Comparison of ENCODE assay signal across 11 cellular contexts in the genomic region with DNA sequence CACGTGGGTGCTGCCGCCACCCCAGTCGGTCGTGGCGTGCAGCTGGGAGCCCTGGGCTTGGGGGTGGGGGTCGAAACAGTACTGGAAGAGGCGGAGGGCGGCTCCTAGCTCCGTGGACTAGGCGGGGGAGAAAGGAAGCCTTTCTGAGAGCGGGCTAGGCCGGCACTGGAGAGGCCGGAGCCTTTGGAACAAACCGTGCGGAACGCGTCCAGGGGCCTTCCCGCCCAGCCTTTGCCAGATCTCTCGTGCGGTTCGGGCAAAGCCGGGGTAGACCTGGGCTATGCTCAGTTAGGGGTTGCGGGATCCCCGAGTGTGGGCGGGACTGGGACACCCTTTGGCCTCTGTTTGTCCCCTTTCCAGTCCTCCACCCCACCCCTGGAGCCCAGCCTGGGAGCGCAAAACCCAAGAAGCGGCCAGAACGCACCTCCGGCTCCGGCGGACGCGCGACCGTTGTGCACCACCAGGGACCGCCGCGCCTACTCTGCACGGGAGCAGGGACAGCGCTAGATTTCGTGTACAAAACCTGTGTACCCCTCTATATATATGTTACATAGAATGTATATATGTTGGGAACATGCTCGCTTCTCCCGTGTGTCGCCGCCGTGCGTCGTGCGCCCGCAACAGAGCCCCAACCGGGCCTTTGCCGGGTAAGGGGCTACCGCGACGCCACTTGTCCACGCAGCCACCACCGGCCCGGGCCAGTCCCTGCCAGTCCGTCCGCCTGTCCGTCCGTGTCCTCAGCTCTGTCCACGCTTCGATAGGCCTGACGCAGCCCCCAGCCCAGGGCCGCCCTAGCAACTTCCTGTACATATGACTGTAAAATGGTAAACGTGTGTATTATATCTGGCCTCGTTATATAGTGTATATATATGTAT. TPM values are rescaled to one million over a fixed set of nuclear protein-coding genes. Genes with fewer than 3 reads are reported as not detected.
DNase-seq lines count a peak whose midpoint lies in the region; ATAC-seq and TF ChIP-seq lines count a peak whose summit lies in the region.
"Had no signal": no experiment of that assay in that cellular context is flagged by ENCODE, and none has a peak within 500 bp of the region (broad histone marks: within the 10 kb centered on the region; RNA-seq: fewer than 3 reads in every experiment).

No MANE protein-coding gene starts in this region.

- POLR2A ChIA-PET in HEK293 (lab: Yijun Ruan, JAX): interaction anchor here (0.8 to 2.6 kb wide), 5 partner anchors 26 to 162 kb away, joined by 3 to 9 read pairs (median 5); partner anchors contain the start of genes DRC3, SREBF1 and TOM1L2

- intact Hi-C loops in mammary epithelial cell (cut with micrococcal nuclease) (no loop called here), spleen (cut with DNase I; ENCODE audit: low total_unique reads) (loop anchor here (10.0 kb wide), 1 partner anchor 104 kb away; no protein-coding TSS in a partner anchor)

- DNase-seq in mammary epithelial cell: no peak
- DNase-seq in spleen: no peak
- no peak for DNase-seq in hippocampal formation (lab: John Stamatoyannopoulos, UW)
- DNase-seq: colonic mucosa, naive B cell, NCI-H226 had no signal

- H3K4me1 ChIP-seq in HEK293 (ENCODE audit: control insufficient read depth, insufficient read depth, low read length) (peaks cover 6% of the 10 kb centered on the region), mammary epithelial cell (ENCODE audit: insufficient read depth, low read length) (peaks cover 17% of the 10 kb centered on the region), iPS-18a (ENCODE audit: control insufficient read depth, low read depth, low read length) (peaks cover 11% of the 10 kb centered on the region), spleen (peaks cover 9 to 64% (median 20%) of the 10 kb centered on the region in 6 donors)
- H3K4me1 ChIP-seq: colonic mucosa had no signal

- H3K9ac ChIP-seq in mammary epithelial cell (ENCODE audit: insufficient read depth, low read length) (no peak overlapping the region), iPS-18a (ENCODE audit: low read length) (peak overlapping the region; percentile 54)

- H3K79me2 ChIP-seq in mammary epithelial cell (ENCODE audit: insufficient read depth, low read length): peaks cover 2% of the 10 kb centered on the region

- TF ChIP-seq CTCF in HEK293 (tag by site-specific recombination; IDR thresholded peaks at IDR 0.05) (no peak; the same call in 1 of the 2 replicates), mammary epithelial cell (conservative IDR thresholded peaks at IDR 0.05 in 1 of 2, IDR thresholded peaks at IDR 0.05 in 1 of 2; ENCODE audit: extremely low read depth in 1 of 2, insufficient read depth in 1 of 2, low read depth in 1 of 2, low read length in 2 of 2) (no peak), spleen (IDR thresholded peaks at IDR 0.05 in 8 of 11, conservative IDR thresholded peaks at IDR 0.05 in 3 of 11) (no peak)

- H3K27me3 ChIP-seq in mammary epithelial cell (ENCODE audit: insufficient read depth, low read length) (no peaks in the 10 kb centered on the region), iPS-18a (ENCODE audit: control insufficient read depth, insufficient read depth, low read length) (peaks cover 19% of the 10 kb centered on the region), spleen (replicated peaks in 1 of 7) (no peaks in the 10 kb centered on the region)
- H3K27me3 ChIP-seq: colonic mucosa had no signal

- H3K27ac ChIP-seq in HEK293 (ENCODE audit: extremely low read depth, low read depth, low read length) (no peak overlapping the region; the same call in 1 of the 2 replicates), mammary epithelial cell (ENCODE audit: insufficient read depth, low read depth, low read length) (no peak overlapping the region), iPS-18a (ENCODE audit: low read length) (no peak overlapping the region), spleen (peak overlapping the region in 6 of 8 donors; percentile 5 to 67 (median 50))
- H3K27ac ChIP-seq: colonic mucosa had no signal

- ATAC-seq in HG03469 (IDR thresholded peaks at IDR 0.05; ENCODE audit: unreplicated experiment): no peak
- no peak for ATAC-seq in HG03280 (IDR thresholded peaks at IDR 0.05; ENCODE audit: unreplicated experiment)
- ATAC-seq in HG02981 (IDR thresholded peaks at IDR 0.05; ENCODE audit: unreplicated experiment): no peak

- H3K4me2 ChIP-seq in mammary epithelial cell (ENCODE audit: insufficient read depth, low read depth, low read length): no peak overlapping the region

- WGBS in mammary epithelial cell (ENCODE audit: low coverage, missing lambda C conversion rate): 81% methylated on average over 19 of the region's 68 CpGs
- 77 to 92% (median 89%) methylated on average over 57 to 68 of the region's 68 CpGs for WGBS in spleen, 5 donors

- in situ Hi-C loops in mammary epithelial cell (cut with MboI; ENCODE audit: low sequenced_read_pairs in 2 of 2): loop anchor here in 1 of 2 donors (5.0 to 25.0 kb wide), 2 partner anchors 52 to 123 kb away; partner anchors contain the start of gene RAI1

- H3K36me3 ChIP-seq in HEK293 (ENCODE audit: control insufficient read depth in 2 of 2, insufficient read depth in 1 of 2, low read length in 2 of 2) (peaks cover 0 to 71% of the 10 kb centered on the region in 2 experiments; a peak in 1 of 3 replicates), mammary epithelial cell (ENCODE audit: insufficient read depth, low read length) (peaks cover 10% of the 10 kb centered on the region), iPS-18a (ENCODE audit: control insufficient read depth, low read depth, low read length) (peaks cover 21% of the 10 kb centered on the region), spleen (peaks cover 0 to 90% (median 42%) of the 10 kb centered on the region in 6 donors)

- TF ChIP-seq POLR2A in spleen (IDR thresholded peaks at IDR 0.05): no peak

- H2AFZ ChIP-seq in mammary epithelial cell (ENCODE audit: low read depth, low read length): no peak overlapping the region

- no peaks in the 10 kb centered on the region for H3K9me3 ChIP-seq in HEK293 (ENCODE audit: control insufficient read depth, insufficient read depth, low read depth, low read length)
- H3K9me3 ChIP-seq in mammary epithelial cell (replicated peaks; ENCODE audit: insufficient read depth, low read length): no peaks in the 10 kb centered on the region
- H3K9me3 ChIP-seq in iPS-18a (ENCODE audit: control insufficient read depth, low read depth, low read length): no peaks in the 10 kb centered on the region
- H3K9me3 ChIP-seq in spleen: no peaks in the 10 kb centered on the region
- H3K9me3 ChIP-seq: colonic mucosa had no signal

- peaks cover 17% of the 10 kb centered on the region for H4K20me1 ChIP-seq in mammary epithelial cell (ENCODE audit: insufficient read depth, low read length)

- dilution Hi-C loops in mammary epithelial cell (cut with HindIII; ENCODE audit: low sequenced_read_pairs): loop anchor here (5.0 kb wide), 4 partner anchors 42 to 227 kb away; partner anchors contain the start of genes ATPAF2 and GID4

- TSS peak; percentile 75 for BruUV-seq in mammary epithelial cell (replicated peaks; lab: Mats Ljungman, UMichigan)

- CTCF ChIA-PET in HEK293 (lab: Yijun Ruan, JAX) (interaction anchor here (0.6 to 3.5 kb wide), 13 partner anchors 11 to 1580 kb away, joined by 3 to 35 read pairs (median 3); no protein-coding TSS in a partner anchor), mammary epithelial cell (lab: Charles Lee; ENCODE audit: low non-redundant PET) (no interaction called here)

- no peak overlapping the region for H3K4me3 ChIP-seq in HEK293 (ENCODE audit: low read depth, low read length)
- no peak overlapping the region for H3K4me3 ChIP-seq in mammary epithelial cell (replicated peaks in 1 of 3; ENCODE audit: insufficient read depth in 1 of 3, low read depth in 2 of 3, low read length in 3 of 3)
- H3K4me3 ChIP-seq in iPS-18a (ENCODE audit: low read length): peak overlapping the region; percentile 57
- no peak overlapping the region for H3K4me3 ChIP-seq in spleen
- H3K4me3 ChIP-seq: colonic mucosa had no signal

TF ChIP-seq in HEK293, 187 proteins besides CTCF, POLR2A, EP300 and RAD21 (continues in another document):
- TF ChIP-seq ZNF549 (tag by site-specific recombination; IDR thresholded peaks at IDR 0.05) (no peak), ZNF600 (tag by site-specific recombination; IDR thresholded peaks at IDR 0.05) (peak; percentile 60; the same call in 1 of the 2 replicates), REPIN1 (tag by site-specific recombination; IDR thresholded peaks at IDR 0.05; ENCODE audit: low read depth) (no peak), ZSCAN30 (tag by site-specific recombination; IDR thresholded peaks at IDR 0.05) (no peak), ZNF138 (tag by site-specific recombination; IDR thresholded peaks at IDR 0.05; ENCODE audit: borderline replicate concordance) (no peak), ZNF76 (tag by site-specific recombination; IDR thresholded peaks at IDR 0.05; ENCODE audit: borderline replicate concordance, low read depth) (0 out of 2 replicates have a peak, but pooled peaks have one; percentile 1), BCL11A (tag by site-specific recombination; IDR thresholded peaks at IDR 0.05; ENCODE audit: low read depth) (no peak), GFI1B (tag by site-specific recombination; IDR thresholded peaks at IDR 0.05) (no peak), ZNF830 (tag by site-specific recombination; IDR thresholded peaks at IDR 0.05; ENCODE audit: low read depth) (no peak), SCRT1 (tag by site-specific recombination; IDR thresholded peaks at IDR 0.05; ENCODE audit: borderline replicate concordance) (no peak), ZNF791 (tag by site-specific recombination; IDR thresholded peaks at IDR 0.05) (no peak), ZNF596 (tag by site-specific recombination; IDR thresholded peaks at IDR 0.05) (no peak)
- TF ChIP-seq, protein P1, sequence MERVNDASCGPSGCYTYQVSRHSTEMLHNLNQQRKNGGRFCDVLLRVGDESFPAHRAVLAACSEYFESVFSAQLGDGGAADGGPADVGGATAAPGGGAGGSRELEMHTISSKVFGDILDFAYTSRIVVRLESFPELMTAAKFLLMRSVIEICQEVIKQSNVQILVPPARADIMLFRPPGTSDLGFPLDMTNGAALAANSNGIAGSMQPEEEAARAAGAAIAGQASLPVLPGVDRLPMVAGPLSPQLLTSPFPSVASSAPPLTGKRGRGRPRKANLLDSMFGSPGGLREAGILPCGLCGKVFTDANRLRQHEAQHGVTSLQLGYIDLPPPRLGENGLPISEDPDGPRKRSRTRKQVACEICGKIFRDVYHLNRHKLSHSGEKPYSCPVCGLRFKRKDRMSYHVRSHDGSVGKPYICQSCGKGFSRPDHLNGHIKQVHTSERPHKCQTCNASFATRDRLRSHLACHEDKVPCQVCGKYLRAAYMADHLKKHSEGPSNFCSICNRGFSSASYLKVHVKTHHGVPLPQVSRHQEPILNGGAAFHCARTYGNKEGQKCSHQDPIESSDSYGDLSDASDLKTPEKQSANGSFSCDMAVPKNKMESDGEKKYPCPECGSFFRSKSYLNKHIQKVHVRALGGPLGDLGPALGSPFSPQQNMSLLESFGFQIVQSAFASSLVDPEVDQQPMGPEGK (tag by site-specific recombination; IDR thresholded peaks at IDR 0.05): peak; percentile 26; the same call in 1 of the 2 replicates

RNA-seq across cellular contexts. Expression of gene SREBF1, which starts 26.2 kb away (rescaled TPM):
- total RNA-seq in mammary epithelial cell (100 to 1,000 TPM; 109 to 173 TPM), spleen (10 to 100 TPM; 35.4 to 74.8 (median 56.7) TPM)
- polyA plus RNA-seq in mammary epithelial cell (71.5 TPM), spleen (10 to 100 TPM; 25.0 to 38.2 (median 33.7) TPM)
- polyA minus RNA-seq in mammary epithelial cell: 152 TPM

Comparison
In these comparisons a context has a peak if more than half of its experiments do, and no peak if none do; other contexts are left out.
1. H3K27ac ChIP-seq: peak in spleen (6 of 8); none in HEK293 (single experiment), mammary epithelial cell (single experiment) and iPS-18a (single experiment).